ENCODE assay signal across 7 cellular contexts in the genomic region with DNA sequence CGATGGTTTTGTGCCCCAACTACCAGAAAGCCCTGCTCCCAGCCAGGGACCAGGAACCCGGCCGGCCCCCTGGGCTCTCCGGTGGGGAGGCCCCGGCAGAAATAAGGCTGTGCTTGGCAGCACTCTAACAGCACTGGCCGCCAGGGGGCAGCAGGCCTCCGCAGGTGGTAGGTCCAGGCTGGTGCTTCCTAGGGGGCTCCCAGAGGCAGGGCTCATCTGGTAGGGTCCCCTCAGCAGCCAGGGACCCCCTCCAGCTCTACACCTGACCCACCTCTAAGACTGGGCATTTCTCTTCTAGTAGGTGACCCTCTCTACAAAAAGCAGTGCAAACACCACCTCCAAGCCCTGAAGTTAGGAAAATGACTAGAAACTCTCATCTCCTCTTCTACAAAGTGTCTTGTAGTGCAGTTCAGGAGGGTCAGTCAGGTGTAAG.
A peak's percentile ranks its signal among the peaks of the same experiment; 100 is the strongest.
DNase-seq lines count a peak whose midpoint lies in the region; FAIRE-seq and TF ChIP-seq lines count a peak whose summit lies in the region.

No MANE protein-coding gene starts in this region.

- no peak overlapping the region for H3K4me3 Mint-ChIP-seq in HFFc6
- no peak overlapping the region for H3K4me3 Mint-ChIP-seq in MCF 10A (ENCODE audit: unreplicated experiment)

- H3K36me3 Mint-ChIP-seq in HFFc6 (ENCODE audit: low read depth) = no peaks in the 10 kb centered on the region
- H3K36me3 Mint-ChIP-seq in MCF 10A (ENCODE audit: insufficient read depth, unreplicated experiment) = peaks cover 1% of the 10 kb centered on the region

- H3K4me3 ChIP-seq in WI38 (ENCODE audit: low read depth, low read length) (no peak overlapping the region), kidney (ENCODE audit: low read length in 2 of 2) (no peak overlapping the region)

- POLR2A ChIA-PET in MCF 10A (lab: Yijun Ruan, JAX) = interaction anchor here (0.7 to 2.8 kb wide), 10 partner anchors 23 to 306 kb away, joined by 3 to 20 read pairs (median 4); a partner anchor contains a TSS

- no peaks in the 10 kb centered on the region for H3K9me3 Mint-ChIP-seq in HFFc6
- H3K9me3 Mint-ChIP-seq in MCF 10A (ENCODE audit: unreplicated experiment) = no peaks in the 10 kb centered on the region

- no peaks in the 10 kb centered on the region for H3K4me1 Mint-ChIP-seq in HFFc6 (ENCODE audit: low read depth)
- peaks cover 20% of the 10 kb centered on the region for H3K4me1 Mint-ChIP-seq in MCF 10A (ENCODE audit: insufficient read depth, unreplicated experiment)

- TF ChIP-seq POLR2A in GM12892 (IDR thresholded peaks at IDR 0.05; ENCODE audit: low read depth, low read length) = no peak

- peak overlapping the region in 1 of 2 donors; percentile 23 for H3K9ac ChIP-seq in kidney (ENCODE audit: low read length in 2 of 2)

- no peak overlapping the region for H3K27ac Mint-ChIP-seq in HFFc6
- H3K27ac Mint-ChIP-seq in MCF 10A (ENCODE audit: low read depth, unreplicated experiment) = no peak overlapping the region

- FAIRE-seq in GM12892 (lab: Jason Lieb, UNC) (peak; percentile 89), kidney (lab: Jason Lieb, UNC) (no peak)

- CTCF ChIA-PET in MCF 10A (lab: Yijun Ruan, JAX) = interaction anchor here (0.7 to 16.7 kb wide), 65 partner anchors 9 to 809 kb away, joined by 3 to 342 read pairs (median 4); a partner anchor contains a TSS

- peaks cover 0 to 7% of the 10 kb centered on the region in 2 donors for H3K36me3 ChIP-seq in kidney (ENCODE audit: control insufficient read depth in 1 of 2, insufficient read depth in 2 of 2, low read length in 2 of 2)

- H3K27me3 Mint-ChIP-seq in HFFc6 (ENCODE audit: insufficient read depth) (peaks cover 27% of the 10 kb centered on the region), MCF 10A (ENCODE audit: insufficient read depth, unreplicated experiment) (no peaks in the 10 kb centered on the region)

- H3K4me1 ChIP-seq in kidney (ENCODE audit: control insufficient read depth in 1 of 2, insufficient read depth in 1 of 2, low read depth in 1 of 2, low read length in 2 of 2) = no peaks in the 10 kb centered on the region

- no peaks in the 10 kb centered on the region for H3K9me3 ChIP-seq in kidney (ENCODE audit: control insufficient read depth in 1 of 2, low read length in 2 of 2)

- intact Hi-C loops in MCF 10A (cut with micrococcal nuclease) = loop anchor here (1.0 to 2.0 kb wide), 6 partner anchors 29 to 803 kb away; no protein-coding TSS in a partner anchor
- intact Hi-C loops in kidney (cut with DNase I) = no loop called here

- peak; percentile 79 for DNase-seq in GM12892 (ENCODE audit: insufficient read length)
- DNase-seq in HFFc6 = peak; percentile 27
- peak; percentile 5 for DNase-seq in NCI-H1105 (lab: John Stamatoyannopoulos, UW)
- peak; percentile 82 for DNase-seq in MCF 10A (ENCODE audit: unreplicated experiment)
- peak; percentile 91 for DNase-seq in kidney
- DNase-seq in stimulated activated CD4-positive, alpha-beta T cell treated with anti-CD3 and anti-CD28 coated beads, Interleukin-1b, Interleukin-23, amount 100 ng/mL, for 48 hours = peak; percentile 81

- no peak overlapping the region for H3K27ac ChIP-seq in kidney (ENCODE audit: low read depth in 2 of 2, low read length in 2 of 2)

- TF ChIP-seq CTCF in HFFc6 (IDR thresholded peaks at IDR 0.05) (peak; percentile 99), WI38 (IDR thresholded peaks at IDR 0.05; ENCODE audit: low read depth, low read length) (peak; percentile 86), MCF 10A (IDR thresholded peaks at IDR 0.05; ENCODE audit: unreplicated experiment) (peak; percentile 100), kidney (IDR thresholded peaks at IDR 0.05; ENCODE audit: borderline replicate concordance, extremely low read depth, insufficient read depth) (peak; percentile 93)

- no TSS peak for BruUV-seq in MCF 10A (replicated peaks; lab: Mats Ljungman, UMichigan)

Comparison
In these comparisons a context has a peak if more than half of its experiments do, and no peak if none do; other contexts are left out.
1. DNase-seq: peak in every context shown above with its lines; median percentile 91 in kidney; 82 in MCF 10A; 81 in stimulated activated CD4-positive, alpha-beta T cell treated with anti-CD3 and anti-CD28 coated beads, Interleukin-1b, Interleukin-23, amount 100 ng/mL, for 48 hours; 79 in GM12892; 27 in HFFc6; 5 in NCI-H1105.